ENCODE assay signal across 8 cellular contexts in the genomic region with DNA sequence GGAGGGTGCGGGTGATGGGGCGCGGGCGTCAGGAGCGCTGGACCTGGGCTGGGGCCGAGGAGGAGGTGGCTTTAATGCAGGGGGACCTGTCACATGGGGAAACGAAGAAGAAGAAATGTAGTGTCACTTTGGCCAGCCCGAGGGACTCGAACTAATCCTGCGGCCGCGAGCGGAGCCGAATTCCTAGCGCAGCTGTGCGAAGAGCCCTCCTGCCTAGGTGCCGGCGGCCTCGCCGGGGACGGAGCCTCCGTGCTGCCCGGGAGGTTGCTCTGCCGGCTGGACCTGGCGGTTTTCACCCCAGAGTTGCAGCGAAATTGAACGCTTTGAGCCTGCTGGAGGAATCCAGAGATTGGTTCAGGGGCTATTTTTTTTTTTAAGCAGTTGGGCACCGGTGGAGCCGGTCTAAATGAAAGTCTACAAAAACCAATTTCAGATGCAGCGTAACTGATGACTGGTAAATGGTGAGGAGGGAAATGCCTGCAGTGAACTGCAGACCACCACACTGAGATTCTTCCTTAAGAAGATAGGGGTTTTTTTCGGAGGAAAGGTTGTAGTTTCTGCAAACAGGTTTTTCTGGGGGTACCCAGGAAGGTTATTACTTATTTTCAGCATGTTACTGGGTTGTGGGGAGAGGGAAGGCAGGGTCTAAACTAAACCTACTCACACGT. TPM values are rescaled to one million over a fixed set of nuclear protein-coding genes. Genes with fewer than 3 reads are reported as not detected.
A peak's percentile ranks its signal among the peaks of the same experiment; 100 is the strongest.
DNase-seq lines count a peak whose midpoint lies in the region; ATAC-seq, FAIRE-seq and TF ChIP-seq lines count a peak whose summit lies in the region.

No MANE protein-coding gene starts in this region.

- H3K4me3 ChIP-seq in AG04450 (ENCODE audit: low read depth, low read length) (peak overlapping the region; percentile 66), HEK293 (ENCODE audit: low read depth, low read length) (peak overlapping the region; percentile 64), body of pancreas (peak overlapping the region; percentile 13 to 53), kidney (ENCODE audit: low read length in 2 of 2) (peak overlapping the region; percentile 58), stomach (peak overlapping the region; percentile 58 to 72 (median 64))

- POLR2A ChIA-PET in AG04450 (lab: Yijun Ruan, JAX), result no interaction called here
- POLR2A ChIA-PET in HEK293 (lab: Yijun Ruan, JAX), result no interaction called here

- H3K27me3 ChIP-seq in AG04450 (ENCODE audit: control insufficient read depth, insufficient read depth, low read length) (peaks cover 14% of the 10 kb centered on the region), body of pancreas (no peaks in the 10 kb centered on the region), stomach (peaks cover 0 to 36% (median 25%) of the 10 kb centered on the region in 3 donors)

- no peak for FAIRE-seq in kidney (lab: Jason Lieb, UNC)

- H3K4me1 ChIP-seq in HEK293 (ENCODE audit: control insufficient read depth, insufficient read depth, low read length) (no peaks in the 10 kb centered on the region), body of pancreas (peaks cover 18% of the 10 kb centered on the region), kidney (ENCODE audit: control insufficient read depth in 1 of 2, insufficient read depth in 1 of 2, low read depth in 1 of 2, low read length in 2 of 2) (peaks cover 0 to 3% of the 10 kb centered on the region in 2 donors), stomach (peaks cover 7 to 45% (median 34%) of the 10 kb centered on the region in 4 donors)

- 3 to 9% methylated on average over 11 to 32 of the region's 32 CpGs for WGBS in body of pancreas, 2 donors
- WGBS in stomach, 5 donors, result 2 to 9% (median 4%) methylated on average over 30 to 32 of the region's 32 CpGs

- intact Hi-C loops in body of pancreas (cut with DNase I), result no loop called here
- intact Hi-C loops in kidney (cut with DNase I), result no loop called here
- intact Hi-C loops in stomach (cut with DNase I; ENCODE audit: low total_unique reads), result loop anchor here (5.0 kb wide), 2 partner anchors 312 to 343 kb away; no protein-coding TSS in a partner anchor

- H3K9ac ChIP-seq in kidney (ENCODE audit: low read length in 2 of 2), result no peak overlapping the region

- TF ChIP-seq POLR2A in body of pancreas (IDR thresholded peaks at IDR 0.05) (no peak), stomach (IDR thresholded peaks at IDR 0.05) (no peak)

- H3K36me3 ChIP-seq in HEK293 (ENCODE audit: control insufficient read depth in 2 of 2, insufficient read depth in 1 of 2, low read length in 2 of 2) (no peaks in the 10 kb centered on the region), body of pancreas (replicated peaks in 1 of 2; ENCODE audit: insufficient read depth in 1 of 2, low read depth in 2 of 2) (no peaks in the 10 kb centered on the region), kidney (ENCODE audit: control insufficient read depth in 1 of 2, insufficient read depth in 2 of 2, low read length in 2 of 2) (no peaks in the 10 kb centered on the region), stomach (no peaks in the 10 kb centered on the region)

- ATAC-seq in body of pancreas, result no peak
- ATAC-seq in GM19397 (IDR thresholded peaks at IDR 0.05; ENCODE audit: unreplicated experiment), result no peak

- H3K27ac ChIP-seq in AG04450 (ENCODE audit: low read depth, low read length) (no peak overlapping the region), HEK293 (ENCODE audit: extremely low read depth, low read depth, low read length) (no peak overlapping the region; the same call in 1 of the 2 replicates), body of pancreas (no peak overlapping the region), kidney (ENCODE audit: low read depth in 2 of 2, low read length in 2 of 2) (no peak overlapping the region), stomach (peak overlapping the region in 2 of 5 donors; percentile 2 to 40)

- TF ChIP-seq CTCF in AG04450 (IDR thresholded peaks at IDR 0.05; ENCODE audit: low read depth, low read length), result no peak
- no peak for TF ChIP-seq CTCF in HEK293 (tag by site-specific recombination; IDR thresholded peaks at IDR 0.05)
- TF ChIP-seq CTCF in body of pancreas (IDR thresholded peaks at IDR 0.05), result no peak
- TF ChIP-seq CTCF in kidney (IDR thresholded peaks at IDR 0.05; ENCODE audit: borderline replicate concordance, extremely low read depth, insufficient read depth), result no peak
- TF ChIP-seq CTCF in stomach (IDR thresholded peaks at IDR 0.05), result no peak

- CTCF ChIA-PET in AG04450 (lab: Charles Lee), result interaction anchor here (0.6 to 5.4 kb wide), 8 partner anchors 252 to 385 kb away, joined by 5 to 112 read pairs (median 40); no protein-coding TSS in a partner anchor
- CTCF ChIA-PET in HEK293 (lab: Yijun Ruan, JAX), result interaction anchor here (0.5 to 6.2 kb wide), 5 partner anchors 12 to 385 kb away, joined by 3 to 62 read pairs (median 4); no protein-coding TSS in a partner anchor

- DNase-seq in AG04450 (ENCODE audit: low read depth, low spot score) (no peak), body of pancreas (peak in 3 of 4 donors; percentile 19 to 36 (median 25)), kidney (peak; percentile 75), stomach (peak; percentile 29), CD1c-positive myeloid dendritic cell (ENCODE audit: extremely low spot score) (no peak)
- DNase-seq in stimulated activated CD4-positive, alpha-beta T cell treated with anti-CD3 and anti-CD28 coated beads, Interleukin-4, amount 100 ng/mL, for 4 hours, result no peak

- no peaks in the 10 kb centered on the region; the same call in 1 of the 2 replicates for H3K9me3 ChIP-seq in AG04450 (ENCODE audit: control insufficient read depth, insufficient read depth, low read length)
- no peaks in the 10 kb centered on the region for H3K9me3 ChIP-seq in HEK293 (ENCODE audit: control insufficient read depth, insufficient read depth, low read depth, low read length)
- H3K9me3 ChIP-seq in body of pancreas, result no peaks in the 10 kb centered on the region
- H3K9me3 ChIP-seq in kidney (ENCODE audit: control insufficient read depth in 1 of 2, low read length in 2 of 2), result no peaks in the 10 kb centered on the region
- no peaks in the 10 kb centered on the region for H3K9me3 ChIP-seq in stomach

- no peak for TF ChIP-seq EP300 in stomach (IDR thresholded peaks at IDR 0.05)

TF ChIP-seq in HEK293, 187 proteins besides CTCF, POLR2A, EP300 and RAD21:
- TF ChIP-seq, protein P1, sequence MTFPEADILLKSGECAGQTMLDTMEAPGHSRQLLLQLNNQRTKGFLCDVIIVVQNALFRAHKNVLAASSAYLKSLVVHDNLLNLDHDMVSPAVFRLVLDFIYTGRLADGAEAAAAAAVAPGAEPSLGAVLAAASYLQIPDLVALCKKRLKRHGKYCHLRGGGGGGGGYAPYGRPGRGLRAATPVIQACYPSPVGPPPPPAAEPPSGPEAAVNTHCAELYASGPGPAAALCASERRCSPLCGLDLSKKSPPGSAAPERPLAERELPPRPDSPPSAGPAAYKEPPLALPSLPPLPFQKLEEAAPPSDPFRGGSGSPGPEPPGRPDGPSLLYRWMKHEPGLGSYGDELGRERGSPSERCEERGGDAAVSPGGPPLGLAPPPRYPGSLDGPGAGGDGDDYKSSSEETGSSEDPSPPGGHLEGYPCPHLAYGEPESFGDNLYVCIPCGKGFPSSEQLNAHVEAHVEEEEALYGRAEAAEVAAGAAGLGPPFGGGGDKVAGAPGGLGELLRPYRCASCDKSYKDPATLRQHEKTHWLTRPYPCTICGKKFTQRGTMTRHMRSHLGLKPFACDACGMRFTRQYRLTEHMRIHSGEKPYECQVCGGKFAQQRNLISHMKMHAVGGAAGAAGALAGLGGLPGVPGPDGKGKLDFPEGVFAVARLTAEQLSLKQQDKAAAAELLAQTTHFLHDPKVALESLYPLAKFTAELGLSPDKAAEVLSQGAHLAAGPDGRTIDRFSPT (tag by site-specific recombination; IDR thresholded peaks at IDR 0.05), result 0 out of 2 replicates have a peak, but pooled peaks have one; percentile 24
- TF ChIP-seq, protein P2, sequence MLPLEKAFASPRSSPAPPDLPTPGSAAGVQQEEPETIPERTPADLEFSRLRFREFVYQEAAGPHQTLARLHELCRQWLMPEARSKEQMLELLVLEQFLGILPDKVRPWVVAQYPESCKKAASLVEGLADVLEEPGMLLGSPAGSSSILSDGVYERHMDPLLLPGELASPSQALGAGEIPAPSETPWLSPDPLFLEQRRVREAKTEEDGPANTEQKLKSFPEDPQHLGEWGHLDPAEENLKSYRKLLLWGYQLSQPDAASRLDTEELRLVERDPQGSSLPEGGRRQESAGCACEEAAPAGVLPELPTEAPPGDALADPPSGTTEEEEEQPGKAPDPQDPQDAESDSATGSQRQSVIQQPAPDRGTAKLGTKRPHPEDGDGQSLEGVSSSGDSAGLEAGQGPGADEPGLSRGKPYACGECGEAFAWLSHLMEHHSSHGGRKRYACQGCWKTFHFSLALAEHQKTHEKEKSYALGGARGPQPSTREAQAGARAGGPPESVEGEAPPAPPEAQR (tag by site-specific recombination; IDR thresholded peaks at IDR 0.05), result no peak
- TF ChIP-seq ZNF335 (tag by site-specific recombination; conservative IDR thresholded peaks at IDR 0.05) (peak; percentile 74), ZNF777 (tag by site-specific recombination; IDR thresholded peaks at IDR 0.05; ENCODE audit: borderline replicate concordance) (no peak), KLF9 (tag by site-specific recombination; IDR thresholded peaks at IDR 0.05; ENCODE audit: low read depth) (0 out of 2 replicates have a peak, but pooled peaks have one; percentile 1), GLIS1 (tag by site-specific recombination; IDR thresholded peaks at IDR 0.05) (peak; percentile 60)

RNA-seq across cellular contexts. Expression of a gene that starts 0.7 kb away (rescaled TPM):
- polyA plus RNA-seq in AG04450 (2011; rRNA removed), result 0.52 and 0.63 TPM in 2 replicates
- polyA minus RNA-seq in AG04450 (2011; rRNA and poly(A)+ RNA removed), result 0.23 and 0.39 TPM in 2 replicates
- 1 to 10 TPM in 1 of 2 donors, not detected in 1; 1.6 TPM for total RNA-seq in body of pancreas
- 0.91 TPM for total RNA-seq in kidney
- 1.5 TPM for polyA plus RNA-seq in kidney (ENCODE audit: insufficient read depth, low read depth, low replicate concordance)
- 1 to 10 TPM in 1 of 5 donors, under 1 TPM in 2, not detected in 2; 0.43 to 1.3 (median 0.92) TPM for total RNA-seq in stomach
- 1 to 10 TPM in 1 of 3 donors, under 1 TPM in 2; 0.37 to 2.1 (median 0.76) TPM for polyA plus RNA-seq in stomach

Comparison
In these comparisons a context has a peak if more than half of its experiments do, and no peak if none do; other contexts are left out.
1. DNase-seq: peak in body of pancreas (3 of 4), kidney (single experiment) and stomach (single experiment); none in AG04450 (single experiment), CD1c-positive myeloid dendritic cell (single experiment) and stimulated activated CD4-positive, alpha-beta T cell treated with anti-CD3 and anti-CD28 coated beads, Interleukin-4, amount 100 ng/mL, for 4 hours (0 of 2).
2. Peak in every context shown above with its lines, with median percentiles within 50 percentile points of each other: H3K4me3 ChIP-seq.